ENCODE assay signal across 16 cellular contexts in the genomic region with DNA sequence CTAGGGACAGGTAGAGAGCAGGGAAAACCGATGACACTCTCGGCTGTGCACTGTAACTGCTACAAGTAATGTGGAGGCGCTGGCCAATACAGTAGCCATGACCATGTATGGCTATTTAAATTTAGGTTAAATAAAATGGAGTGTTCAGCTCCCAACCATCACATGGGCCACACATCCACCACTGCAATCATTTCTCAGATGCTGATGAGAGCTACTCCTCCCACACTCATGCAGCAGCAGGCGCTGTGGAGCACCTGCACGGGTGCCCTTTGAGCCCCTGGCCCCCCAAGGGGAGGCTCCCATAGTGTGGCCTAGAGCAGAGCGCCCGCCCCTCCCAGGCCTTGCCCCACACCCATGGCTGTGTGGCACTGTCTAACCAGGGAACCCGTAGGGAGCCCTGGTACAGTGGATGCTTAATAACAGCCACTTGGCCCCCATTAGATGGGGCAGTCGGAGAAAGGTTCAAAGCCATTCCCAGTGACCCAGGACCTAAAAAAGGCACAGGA. TPM values are rescaled to one million over a fixed set of nuclear protein-coding genes. Genes with fewer than 3 reads are reported as not detected.
DNase-seq lines count a peak whose midpoint lies in the region; ATAC-seq, FAIRE-seq and TF ChIP-seq lines count a peak whose summit lies in the region.
"Had no signal": no experiment of that assay in that cellular context is flagged by ENCODE, and none has a peak within 500 bp of the region (broad histone marks: within the 10 kb centered on the region; RNA-seq: fewer than 3 reads in every experiment).

No MANE protein-coding gene starts in this region.

- no peaks in the 10 kb centered on the region for H3K9me3 ChIP-seq in Karpas-422 (ENCODE audit: low read length)
- H3K9me3 ChIP-seq: esophagus squamous epithelium, HAP-1 had no signal

- FAIRE-seq in D721Med (lab: Jason Lieb, UNC) = no peak
- FAIRE-seq: GM12892 had no signal

- peaks cover 5% of the 10 kb centered on the region for H3K79me2 ChIP-seq in Karpas-422 (ENCODE audit: low read length)

- ATAC-seq in GM19467 (IDR thresholded peaks at IDR 0.05; ENCODE audit: unreplicated experiment) = no peak

- H3K4me3 ChIP-seq in GM06990 (replicated peaks; ENCODE audit: low read depth, low read length) = no peak overlapping the region
- no peak overlapping the region for H3K4me3 ChIP-seq in Karpas-422 (ENCODE audit: low read length)
- H3K4me3 ChIP-seq: coronary artery, esophagus squamous epithelium, HAP-1 had no signal

- H3K27ac ChIP-seq in C4-2B (peak overlapping the region; percentile 61), Karpas-422 (ENCODE audit: low read length) (no peak overlapping the region), VCaP (peak overlapping the region; percentile 99)
- H3K27ac ChIP-seq: coronary artery, esophagus squamous epithelium had no signal

- no peak overlapping the region for H3K9ac ChIP-seq in Karpas-422 (ENCODE audit: low read length)

- peaks cover 52% of the 10 kb centered on the region for H4K20me1 ChIP-seq in Karpas-422 (ENCODE audit: insufficient read depth, low read depth, low read length)

- TF ChIP-seq CTCF in C4-2B (conservative IDR thresholded peaks at IDR 0.05) (no peak), GM06990 (IDR thresholded peaks at IDR 0.05; ENCODE audit: insufficient read depth, low read length, poor library complexity, severe bottlenecking) (no peak), VCaP (conservative IDR thresholded peaks at IDR 0.05) (peak; percentile 28; the same call in 1 of the 2 replicates), GM13977 (IDR thresholded peaks at IDR 0.05; ENCODE audit: extremely low read depth, insufficient read depth, missing control alignments) (no peak), D721Med (IDR thresholded peaks at IDR 0.05; ENCODE audit: insufficient read depth, missing control alignments) (no peak)

- peaks cover 5% of the 10 kb centered on the region; the same call in 1 of the 2 replicates for H3K4me1 ChIP-seq in Karpas-422 (ENCODE audit: low read length)

- H3K36me3 ChIP-seq in GM06990 (ENCODE audit: control insufficient read depth, insufficient read depth, low read length) (peaks cover 38% of the 10 kb centered on the region), Karpas-422 (ENCODE audit: insufficient read depth, low read length) (peaks cover 42% of the 10 kb centered on the region)

- H3K27me3 ChIP-seq in GM06990 (replicated peaks; ENCODE audit: control insufficient read depth, insufficient read depth, low read length) = no peaks in the 10 kb centered on the region
- H3K27me3 ChIP-seq in Karpas-422 (ENCODE audit: low read length) = no peaks in the 10 kb centered on the region

- DNase-seq in GM06990 (ENCODE audit: extremely low read depth, insufficient read length) = peak; percentile 31
- DNase-seq in Karpas-422 = peak; percentile 84
- no peak for DNase-seq in GM13977 (ENCODE audit: low spot score)
- DNase-seq in D721Med (ENCODE audit: insufficient read length, low spot score) = no peak
- no peak for DNase-seq in mesenteric fat pad (ENCODE audit: low spot score)
- DNase-seq: esophagus squamous epithelium, hypothalamus, NCI-H187 treated with DMSO at 0.1 percent for 48 hours had no signal

- H3K4me2 ChIP-seq in Karpas-422 (ENCODE audit: low read depth, low read length, poor library complexity, severe bottlenecking) = no peak overlapping the region

- H3K9me2 ChIP-seq in Karpas-422 (replicated peaks; ENCODE audit: insufficient read depth, low read length) = no peaks in the 10 kb centered on the region

- in situ Hi-C loops in GM13977 (cut with MboI; ENCODE audit: low pct_unique_long_range_greater_than_20kb, low sequenced_read_pairs, unreplicated experiment) = loop anchor here (10.0 to 25.0 kb wide), 3 partner anchors 119 to 434 kb away; partner anchors contain the start of genes KLK4 and NAPSA

- H2AFZ ChIP-seq in Karpas-422 (ENCODE audit: low read length) = no peak overlapping the region

RNA-seq across cellular contexts. Expression of gene ACP4, which starts 6.0 kb away (rescaled TPM):
- total RNA-seq in Karpas-422 (2014; rRNA removed; shearing (Covaris generic); ENCODE audit: low replicate concordance) = not detected in 2 replicates
- not detected for total RNA-seq in mesenteric fat pad
- total RNA-seq: esophagus squamous epithelium, liver, skeletal muscle tissue had no signal

RNA-seq across cellular contexts. Expression of gene GPR32, which starts 25.9 kb away (rescaled TPM):
- not detected in 2 replicates for total RNA-seq in Karpas-422 (2014; rRNA removed; shearing (Covaris generic); ENCODE audit: low replicate concordance)
- total RNA-seq in mesenteric fat pad = not detected
- total RNA-seq: esophagus squamous epithelium, liver, skeletal muscle tissue had no signal

RNA-seq across cellular contexts. Expression of gene KLK1, which starts 27.4 kb away (rescaled TPM):
- total RNA-seq in Karpas-422 (2014; rRNA removed; shearing (Covaris generic); ENCODE audit: low replicate concordance) = not detected in 2 replicates
- 1.1 TPM for total RNA-seq in mesenteric fat pad
- total RNA-seq: esophagus squamous epithelium, liver, skeletal muscle tissue had no signal

RNA-seq across cellular contexts. Expression of gene KLK15, which starts 37.2 kb away (rescaled TPM):
- total RNA-seq in Karpas-422 (2014; rRNA removed; shearing (Covaris generic); ENCODE audit: low replicate concordance) = not detected in 2 replicates
- not detected for total RNA-seq in mesenteric fat pad
- total RNA-seq: esophagus squamous epithelium, liver, skeletal muscle tissue had no signal

RNA-seq across cellular contexts. Expression of gene KLK3, which starts 58.5 kb away (rescaled TPM):
- not detected in 2 replicates for total RNA-seq in Karpas-422 (2014; rRNA removed; shearing (Covaris generic); ENCODE audit: low replicate concordance)
- total RNA-seq in mesenteric fat pad = not detected
- total RNA-seq: esophagus squamous epithelium, liver, skeletal muscle tissue had no signal

Comparison
In these comparisons a context has a peak if more than half of its experiments do, and no peak if none do; other contexts are left out.
1. DNase-seq: peak in GM06990 (single experiment) and Karpas-422 (single experiment); none in GM13977 (single experiment), D721Med (single experiment) and mesenteric fat pad (single experiment).